In the genomic region with DNA sequence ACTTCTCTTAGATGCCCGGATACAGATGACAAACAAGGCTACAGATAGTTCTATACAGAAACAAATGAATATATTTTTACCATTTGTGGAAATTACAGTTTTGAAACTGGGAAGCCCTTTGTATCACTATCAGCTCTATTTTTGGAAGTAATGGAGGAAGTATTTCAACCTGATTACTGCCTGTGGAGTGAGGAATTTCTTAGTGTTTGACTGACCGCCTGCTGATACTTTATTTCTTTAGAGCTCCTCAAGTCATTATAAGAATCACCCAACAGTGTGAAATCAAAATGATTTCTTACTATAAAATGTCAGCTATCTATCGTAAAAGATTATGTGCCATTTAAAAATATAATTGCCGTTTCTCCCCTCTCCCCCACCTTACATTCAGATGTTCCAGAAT, we compare ENCODE assay signal across 19 cellular contexts.
"Had no signal": no experiment of that assay in that cellular context is flagged by ENCODE, and none has a peak within 500 bp of the region (broad histone marks: within the 10 kb centered on the region; RNA-seq: fewer than 3 reads in every experiment).

No MANE protein-coding gene starts in this region.

- H3K4me3 ChIP-seq: lower lobe of right lung, suprapubic skin, upper lobe of right lung had no signal

- H3K36me3 ChIP-seq: lower lobe of right lung, sigmoid colon, suprapubic skin, upper lobe of right lung had no signal

- DNase-seq: activated CD4-positive, alpha-beta T cell treated with anti-CD3 and anti-CD28 coated beads, Interleukin-2, amount 10 ng/mL, durations not matched to agents 7 days and 5 days; activated CD4-positive, CD25-positive, alpha-beta regulatory T cell; activated CD8-positive, alpha-beta memory T cell treated with anti-CD3 and anti-CD28 coated beads for 24 hours; activated naive CD4-positive, alpha-beta T cell treated with anti-CD3 and anti-CD28 coated beads for 36 hours; activated T-cell treated with anti-CD3 and anti-CD28 coated beads for 4 hours; caudate nucleus; cortex of kidney; effector memory CD8-positive, alpha-beta T cell; erythroblast; hippocampal formation; lower lobe of right lung; sigmoid colon; stimulated activated CD4-positive, alpha-beta T cell treated with anti-CD3 and anti-CD28 coated beads, Interleukin-2, amount 100 ng/mL, for 48 hours; stimulated activated CD8-positive, alpha-beta memory T cell treated with anti-CD3 and anti-CD28 coated beads, Interleukin-4, amount 100 ng/mL, for 48 hours; stimulated activated naive CD8-positive, alpha-beta T cell treated with anti-CD3 and anti-CD28 coated beads, Interleukin-15, Interleukin-2, amounts not matched to agents 100 U/mL and 50 U/mL, for 24 hours; upper lobe of right lung had no signal

- H3K27me3 ChIP-seq: sigmoid colon, suprapubic skin, upper lobe of right lung had no signal

- ATAC-seq: activated T-helper 17 cell treated with anti-CD3 and anti-CD28 coated beads, Interleukin-2, amount 50 U/mL, for 72 hours; effector memory CD8-positive, alpha-beta T cell; lower lobe of right lung; natural killer cell treated with Interleukin-12 subunit alpha and Interleukin-12 subunit beta and Interleukin-15 and Interleukin-18, amount 100 ng/mL, for 72 hours; stimulated activated naive CD8-positive, alpha-beta T cell treated with anti-CD3 and anti-CD28 coated beads, Interleukin-15, Interleukin-2, amounts not matched to agents 100 U/mL and 50 U/mL, for 24 hours; upper lobe of right lung had no signal

- H3K4me1 ChIP-seq: lower lobe of right lung, suprapubic skin, upper lobe of right lung had no signal

- H3K27ac ChIP-seq: lower lobe of right lung, sigmoid colon, suprapubic skin, upper lobe of right lung had no signal

- H3K9me3 ChIP-seq: lower lobe of right lung, sigmoid colon, suprapubic skin, upper lobe of right lung had no signal
